Comparison of ENCODE assay signal across 8 cellular contexts in the genomic region with DNA sequence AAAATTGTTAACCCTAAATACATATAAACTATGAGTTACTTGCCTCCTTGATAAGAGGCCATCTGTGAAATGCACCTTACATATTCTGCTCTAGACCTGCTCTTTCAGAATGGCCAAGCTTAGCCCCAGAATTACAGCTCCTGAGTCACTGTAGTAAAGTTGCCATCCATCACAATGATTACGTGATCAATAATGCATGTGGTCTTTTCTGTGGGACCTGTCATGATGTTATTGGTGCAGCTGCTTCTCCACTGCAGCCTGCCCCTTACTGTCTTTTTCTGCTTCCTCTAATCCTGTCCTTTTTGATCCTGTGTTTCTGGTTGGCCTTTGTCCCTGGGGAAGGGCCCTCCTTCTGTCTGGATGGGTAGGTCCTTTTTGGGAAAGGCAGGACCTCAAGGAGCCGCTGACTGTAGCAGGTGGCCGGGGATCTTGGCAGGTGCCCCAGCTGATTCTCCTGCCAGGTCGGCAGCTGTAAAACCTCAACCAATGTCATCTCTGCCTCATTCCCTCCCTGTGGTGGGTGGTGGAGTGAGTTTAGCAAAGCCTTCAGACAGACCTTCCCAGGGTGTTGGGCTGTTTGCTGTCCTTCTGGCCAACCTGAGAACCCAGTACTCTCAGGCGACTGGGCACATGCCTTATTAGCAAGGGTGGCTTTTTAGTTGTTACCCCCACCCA.
A peak's percentile ranks its signal among the peaks of the same experiment; 100 is the strongest.
DNase-seq lines count a peak whose midpoint lies in the region; ATAC-seq and TF ChIP-seq lines count a peak whose summit lies in the region.

No MANE protein-coding gene starts in this region.

- H3K36me3 ChIP-seq in hepatocyte (replicated peaks; ENCODE audit: insufficient read depth, low read depth) (no peaks in the 10 kb centered on the region), tibial nerve (peaks cover 0 to 12% (median 0%) of the 10 kb centered on the region in 3 donors), suprapubic skin (no peaks in the 10 kb centered on the region)

- peak overlapping the region; percentile 88 for H3K27ac Mint-ChIP-seq in activated CD8-positive, alpha-beta memory T cell treated with anti-CD3 and anti-CD28 coated beads, Interleukin-2, amount 10 ng/mL, durations not matched to agents 7 days and 5 days

- H3K9me2 ChIP-seq in hepatocyte (replicated peaks; ENCODE audit: insufficient read depth) = no peaks in the 10 kb centered on the region

- H3K27me3 ChIP-seq in hepatocyte = no peaks in the 10 kb centered on the region
- H3K27me3 ChIP-seq in tibial nerve = no peaks in the 10 kb centered on the region
- no peaks in the 10 kb centered on the region for H3K27me3 ChIP-seq in suprapubic skin

- H3K4me2 ChIP-seq in hepatocyte = no peak overlapping the region

- H3K9me3 ChIP-seq in hepatocyte (ENCODE audit: low read depth) (no peaks in the 10 kb centered on the region), tibial nerve (no peaks in the 10 kb centered on the region), suprapubic skin (no peaks in the 10 kb centered on the region)

- no peak overlapping the region for H3K4me3 Mint-ChIP-seq in activated CD8-positive, alpha-beta memory T cell treated with anti-CD3 and anti-CD28 coated beads, Interleukin-2, amount 10 ng/mL, durations not matched to agents 7 days and 5 days

- no peaks in the 10 kb centered on the region for H3K9me3 Mint-ChIP-seq in activated CD8-positive, alpha-beta memory T cell treated with anti-CD3 and anti-CD28 coated beads, Interleukin-2, amount 10 ng/mL, durations not matched to agents 7 days and 5 days (ENCODE audit: low read depth)

- no peak overlapping the region for H3K4me3 ChIP-seq in hepatocyte
- H3K4me3 ChIP-seq in tibial nerve = no peak overlapping the region
- H3K4me3 ChIP-seq in suprapubic skin = no peak overlapping the region

- peaks cover 36% of the 10 kb centered on the region for H3K36me3 Mint-ChIP-seq in activated CD8-positive, alpha-beta memory T cell treated with anti-CD3 and anti-CD28 coated beads, Interleukin-2, amount 10 ng/mL, durations not matched to agents 7 days and 5 days

- no peak for TF ChIP-seq EP300 in tibial nerve (IDR thresholded peaks at IDR 0.05)
- TF ChIP-seq EP300 in suprapubic skin (IDR thresholded peaks at IDR 0.05) = no peak

- DNase-seq in activated CD8-positive, alpha-beta memory T cell treated with anti-CD3 and anti-CD28 coated beads, Interleukin-2, amount 10 ng/mL, durations not matched to agents 7 days and 5 days = peak; percentile 54
- DNase-seq in activated CD8-positive, alpha-beta memory T cell treated with anti-CD3 and anti-CD28 coated beads, Interleukin-2, amount 50 U/mL, for 48 hours = no peak
- DNase-seq in hepatocyte (ENCODE audit: low spot score) (no peak), tibial nerve (ENCODE audit: low spot score in 2 of 2) (no peak), suprapubic skin (ENCODE audit: low spot score in 2 of 2) (no peak), HuH-7.5 (ENCODE audit: low spot score) (no peak), HK-2 (ENCODE audit: unreplicated experiment) (no peak)

- WGBS in hepatocyte (ENCODE audit: low lambda C conversion rate, missing lambda C conversion rate) = 87% methylated on average over 5 of the region's 5 CpGs
- 45 to 65% methylated on average over 4 to 5 of the region's 5 CpGs for WGBS in tibial nerve, 2 donors
- 35% methylated on average over 5 of the region's 5 CpGs for WGBS in suprapubic skin

- H4K20me1 ChIP-seq in hepatocyte (ENCODE audit: insufficient read depth, poor library complexity, severe bottlenecking) = peaks cover 95% of the 10 kb centered on the region

- TF ChIP-seq CTCF in VCaP (conservative IDR thresholded peaks at IDR 0.05) (no peak), hepatocyte (IDR thresholded peaks at IDR 0.05; ENCODE audit: poor library complexity) (no peak), tibial nerve (IDR thresholded peaks at IDR 0.05) (no peak), suprapubic skin (IDR thresholded peaks at IDR 0.05) (no peak)

- 0 out of 2 replicates have a peak overlapping the region, but pooled peaks have one; percentile 15 for H3K27ac ChIP-seq in VCaP
- peak overlapping the region; percentile 9 for H3K27ac ChIP-seq in hepatocyte
- peak overlapping the region in 3 of 4 donors; percentile 25 to 75 (median 70) for H3K27ac ChIP-seq in tibial nerve
- H3K27ac ChIP-seq in suprapubic skin = no peak overlapping the region

- H3K4me1 ChIP-seq in hepatocyte (ENCODE audit: insufficient read depth) (peaks cover 17% of the 10 kb centered on the region), tibial nerve (peaks cover 0 to 83% (median 62%) of the 10 kb centered on the region in 4 donors), suprapubic skin (peaks cover 64% of the 10 kb centered on the region)

- ATAC-seq in activated CD8-positive, alpha-beta memory T cell treated with anti-CD3 and anti-CD28 coated beads, Interleukin-2, amount 10 ng/mL, durations not matched to agents 7 days and 5 days = peak; percentile 38

- no peaks in the 10 kb centered on the region for H3K27me3 Mint-ChIP-seq in activated CD8-positive, alpha-beta memory T cell treated with anti-CD3 and anti-CD28 coated beads, Interleukin-2, amount 10 ng/mL, durations not matched to agents 7 days and 5 days

- no peak for TF ChIP-seq POLR2A in tibial nerve (IDR thresholded peaks at IDR 0.05)
- no peak for TF ChIP-seq POLR2A in suprapubic skin (IDR thresholded peaks at IDR 0.05)

- no peak overlapping the region for H2AFZ ChIP-seq in hepatocyte

- peaks cover 58% of the 10 kb centered on the region for H3K4me1 Mint-ChIP-seq in activated CD8-positive, alpha-beta memory T cell treated with anti-CD3 and anti-CD28 coated beads, Interleukin-2, amount 10 ng/mL, durations not matched to agents 7 days and 5 days

- CTCF ChIA-PET in activated CD8-positive, alpha-beta memory T cell treated with anti-CD3 and anti-CD28 coated beads, Interleukin-2, amount 10 ng/mL, durations not matched to agents 7 days and 5 days (lab: Charles Lee) = interaction anchor here (0.6 to 2.9 kb wide), 8 partner anchors 16 to 490 kb away, joined by 3 to 8 read pairs (median 4); no protein-coding TSS in a partner anchor

- peaks cover 100% of the 10 kb centered on the region for H3K79me2 ChIP-seq in hepatocyte
